ENCODE assay signal across 9 cellular contexts in the genomic region with DNA sequence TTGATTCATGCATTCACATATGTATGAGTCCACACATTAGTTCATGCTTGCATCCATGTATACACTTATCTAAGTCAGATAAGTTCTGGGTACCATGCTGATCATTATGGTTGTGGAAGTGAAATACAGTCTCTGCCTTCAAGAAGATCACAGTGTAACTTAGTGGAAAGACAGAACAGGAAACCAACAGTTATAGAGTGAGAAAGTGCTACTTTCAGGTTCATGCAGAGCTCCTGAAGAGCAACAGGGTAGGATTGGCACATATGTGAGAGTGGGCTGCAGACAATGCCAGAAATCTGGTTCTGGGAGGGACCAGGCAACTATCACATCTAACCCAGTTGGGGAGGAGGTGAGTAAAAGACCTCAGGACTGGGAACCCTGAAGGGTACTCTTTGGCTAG. TPM values are rescaled to one million over a fixed set of nuclear protein-coding genes. Genes with fewer than 3 reads are reported as not detected.
DNase-seq lines count a peak whose midpoint lies in the region; ATAC-seq and TF ChIP-seq lines count a peak whose summit lies in the region.
"Had no signal": no experiment of that assay in that cellular context is flagged by ENCODE, and none has a peak within 500 bp of the region (broad histone marks: within the 10 kb centered on the region; RNA-seq: fewer than 3 reads in every experiment).

No MANE protein-coding gene starts in this region.

- peaks cover 27% of the 10 kb centered on the region for H3K4me1 Mint-ChIP-seq in neural progenitor cell

- no peak overlapping the region for H3K4me2 ChIP-seq in DND-41 (ENCODE audit: insufficient read depth, low read length)
- H3K4me2 ChIP-seq in neural progenitor cell, result no peak overlapping the region

- peaks cover 4% of the 10 kb centered on the region for H3K36me3 Mint-ChIP-seq in neural progenitor cell

- H3K27me3 ChIP-seq in DND-41 (ENCODE audit: insufficient read depth, low read length, poor library complexity) (no peaks in the 10 kb centered on the region), foreskin keratinocyte (no peaks in the 10 kb centered on the region), neural progenitor cell (no peaks in the 10 kb centered on the region)

- no peak for DNase-seq in DND-41
- DNase-seq in NCI-H2107 (lab: John Stamatoyannopoulos, UW), result no peak
- DNase-seq in foreskin keratinocyte, result no peak
- no peak for DNase-seq in neural progenitor cell (ENCODE audit: low spot score)
- no peak for DNase-seq in stimulated activated CD4-positive, alpha-beta T cell treated with anti-CD3 and anti-CD28 coated beads, Interleukin-4, amount 100 ng/mL, for 4 hours
- DNase-seq: NCI-H524 had no signal

- H3K27ac ChIP-seq in DND-41 (ENCODE audit: low read length), result no peak overlapping the region
- H3K27ac ChIP-seq in foreskin keratinocyte, result no peak overlapping the region
- no peak overlapping the region for H3K27ac ChIP-seq in neural progenitor cell

- H3K4me3 Mint-ChIP-seq in neural progenitor cell, result no peak overlapping the region

- peaks cover 11% of the 10 kb centered on the region for H3K9me3 Mint-ChIP-seq in neural progenitor cell

- no peaks in the 10 kb centered on the region for H4K20me1 ChIP-seq in DND-41 (ENCODE audit: insufficient read depth, low read length)
- H4K20me1 ChIP-seq in neural progenitor cell (ENCODE audit: low read depth), result no peaks in the 10 kb centered on the region

- H3K36me3 ChIP-seq in DND-41 (ENCODE audit: insufficient read depth, low read length) (no peaks in the 10 kb centered on the region), neural progenitor cell (no peaks in the 10 kb centered on the region)

- peaks cover 25% of the 10 kb centered on the region for H3F3A ChIP-seq in neural progenitor cell (ENCODE audit: low read depth)

- H3K79me2 ChIP-seq in DND-41 (ENCODE audit: insufficient read depth, low read length) (no peaks in the 10 kb centered on the region), neural progenitor cell (ENCODE audit: low read depth) (no peaks in the 10 kb centered on the region)

- ATAC-seq in DND-41 (ENCODE audit: insufficient read depth, low read depth) (0 out of 3 replicates have a peak, but pooled peaks have one; percentile 19), GM19023 (IDR thresholded peaks at IDR 0.05; ENCODE audit: unreplicated experiment) (peak; percentile 83), HG02642 (IDR thresholded peaks at IDR 0.05; ENCODE audit: poor library complexity, unreplicated experiment) (peak; percentile 98), HG03469 (IDR thresholded peaks at IDR 0.05; ENCODE audit: unreplicated experiment) (peak; percentile 94), foreskin keratinocyte (no peak)

- TF ChIP-seq CTCF in DND-41 (IDR thresholded peaks at IDR 0.05; ENCODE audit: borderline replicate concordance, extremely low read depth, low read length, poor library complexity, severe bottlenecking) (no peak), foreskin keratinocyte (conservative IDR thresholded peaks at IDR 0.05) (no peak), neural progenitor cell (IDR thresholded peaks at IDR 0.05) (no peak)

- H3K4me1 ChIP-seq in DND-41 (ENCODE audit: insufficient read depth, low read length), result no peaks in the 10 kb centered on the region
- H3K4me1 ChIP-seq in foreskin keratinocyte, result peaks cover 12% of the 10 kb centered on the region
- peaks cover 44% of the 10 kb centered on the region for H3K4me1 ChIP-seq in neural progenitor cell

- H3K27ac Mint-ChIP-seq in neural progenitor cell, result no peak overlapping the region

- H3K4me3 ChIP-seq in DND-41 (ENCODE audit: low read depth in 1 of 2, low read length in 2 of 2), result no peak overlapping the region
- no peak overlapping the region for H3K4me3 ChIP-seq in neural progenitor cell

- H2AFZ ChIP-seq in DND-41 (ENCODE audit: low read depth, low read length), result no peak overlapping the region; the same call in 1 of the 2 replicates
- H2AFZ ChIP-seq in neural progenitor cell (replicated peaks), result no peak overlapping the region

- H3K9me3 ChIP-seq in DND-41 (ENCODE audit: insufficient read depth, low read length, severe bottlenecking), result no peaks in the 10 kb centered on the region
- H3K9me3 ChIP-seq in neural progenitor cell (ENCODE audit: low read depth), result no peaks in the 10 kb centered on the region

- H3K9ac ChIP-seq in DND-41 (ENCODE audit: low read depth, low read length) (no peak overlapping the region), neural progenitor cell (no peak overlapping the region)

- peaks cover 8% of the 10 kb centered on the region for H3K27me3 Mint-ChIP-seq in neural progenitor cell (ENCODE audit: insufficient read depth, low read depth)

RNA-seq across cellular contexts. Expression of a gene that starts 35.4 kb away (rescaled TPM):
- total RNA-seq in foreskin keratinocyte (7.6 and 9.0 TPM in 2 replicates), neural progenitor cell (ENCODE audit: low replicate concordance) (65.5 and 107 TPM in 2 replicates)
- polyA plus RNA-seq in foreskin keratinocyte, result 0.84 and 0.90 TPM in 2 replicates
